In genomic region chr22:20020533-20021195, GRCh38 we compare ENCODE assay signal across 1 cellular context.
TF ChIP-seq lines count a peak whose summit lies in the region.

A gene with protein sequence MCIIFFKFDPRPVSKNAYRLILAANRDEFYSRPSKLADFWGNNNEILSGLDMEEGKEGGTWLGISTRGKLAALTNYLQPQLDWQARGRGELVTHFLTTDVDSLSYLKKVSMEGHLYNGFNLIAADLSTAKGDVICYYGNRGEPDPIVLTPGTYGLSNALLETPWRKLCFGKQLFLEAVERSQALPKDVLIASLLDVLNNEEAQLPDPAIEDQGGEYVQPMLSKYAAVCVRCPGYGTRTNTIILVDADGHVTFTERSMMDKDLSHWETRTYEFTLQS (plus strand): TSS chr22:20021110. CDS start chr22:20036799, 15,689 bp downstream.

TF ChIP-seq in K562, 482 proteins besides CTCF, POLR2A, EP300 and RAD21 (continued from another document and continues in another):
- TF ChIP-seq RREB1 (CRISPR knock-in tag; IDR thresholded peaks at IDR 0.05) (peak; percentile 82), E2F3 (CRISPR knock-in tag; IDR thresholded peaks at IDR 0.05) (peak; percentile 92), ZNF324 (CRISPR knock-in tag; IDR thresholded peaks at IDR 0.05) (no peak), RFX7 (CRISPR knock-in tag; IDR thresholded peaks at IDR 0.05) (no peak; the same call in 1 of the 2 replicates), ZNF232 (CRISPR knock-in tag; IDR thresholded peaks at IDR 0.05) (no peak), ETV6 (IDR thresholded peaks at IDR 0.05; ENCODE audit: borderline replicate concordance in 1 of 2, low read depth in 2 of 2, low read length in 1 of 2) (no peak), ETV6 (CRISPR knock-in tag; IDR thresholded peaks at IDR 0.05; ENCODE audit: borderline replicate concordance) (no peak), YY1 (IDR thresholded peaks at IDR 0.05; ENCODE audit: borderline replicate concordance in 1 of 3, control insufficient read depth in 1 of 3, extremely low read depth in 1 of 3, insufficient read depth in 3 of 3, insufficient read length in 1 of 3, insufficient replicate concordance in 2 of 3, low read depth in 1 of 3, low read length in 2 of 3) (peak in 1 of 3 experiments; percentile 76), RBBP5 (IDR thresholded peaks at IDR 0.05; ENCODE audit: borderline replicate concordance, insufficient read depth, low read length, poor library complexity, severe bottlenecking) (peak; percentile 76), GTF2E2 (tag; IDR thresholded peaks at IDR 0.05) (no peak), MED1 (CRISPR knock-in tag; IDR thresholded peaks at IDR 0.05; ENCODE audit: borderline replicate concordance) (no peak), SNAPC5 (CRISPR knock-in tag; IDR thresholded peaks at IDR 0.05) (no peak), ZBTB49 (CRISPR knock-in tag; IDR thresholded peaks at IDR 0.05; ENCODE audit: borderline replicate concordance) (no peak), HDAC1 (IDR thresholded peaks at IDR 0.05) (no peak), MAFK (IDR thresholded peaks at IDR 0.05; ENCODE audit: low read length) (no peak), SRSF7 (optimal IDR thresholded peaks at IDR 0.05; ENCODE audit: low read depth, low read length) (no peak), ZNF134 (CRISPR knock-in tag; conservative IDR thresholded peaks at IDR 0.05) (no peak), PHB2 (IDR thresholded peaks at IDR 0.05; ENCODE audit: low read depth) (no peak), ADNP (tag; IDR thresholded peaks at IDR 0.05) (no peak), ELK3 (CRISPR knock-in tag; IDR thresholded peaks at IDR 0.05) (no peak), ZNF830 (CRISPR knock-in tag; IDR thresholded peaks at IDR 0.05) (no peak), ZNF143 (CRISPR knock-in tag; IDR thresholded peaks at IDR 0.05) (no peak), ZNF76 (CRISPR knock-in tag; IDR thresholded peaks at IDR 0.05; ENCODE audit: borderline replicate concordance) (0 out of 2 replicates have a peak, but pooled peaks have one; percentile 35), MITF (IDR thresholded peaks at IDR 0.05) (no peak), ZNF133 (CRISPR knock-in tag; IDR thresholded peaks at IDR 0.05) (no peak), CREB5 (CRISPR knock-in tag; IDR thresholded peaks at IDR 0.05) (no peak), ASH1L (IDR thresholded peaks at IDR 0.05; ENCODE audit: borderline replicate concordance, low read depth, partially characterized antibody) (no peak), ZNF584 (CRISPR knock-in tag; IDR thresholded peaks at IDR 0.05; ENCODE audit: low read depth) (no peak), HDAC8 (tag; IDR thresholded peaks at IDR 0.05) (0 out of 2 replicates have a peak, but pooled peaks have one; percentile 82), HMG20A (CRISPR knock-in tag; conservative IDR thresholded peaks at IDR 0.05) (no peak), JUNB (CRISPR knock-in tag; conservative IDR thresholded peaks at IDR 0.05) (no peak), TEAD1 (CRISPR knock-in tag; IDR thresholded peaks at IDR 0.05) (no peak), CBFA2T3 (IDR thresholded peaks at IDR 0.05) (no peak), BMI1 (IDR thresholded peaks at IDR 0.05; ENCODE audit: low read length) (no peak), ZNF197 (CRISPR knock-in tag; IDR thresholded peaks at IDR 0.05; ENCODE audit: low read depth) (no peak), POLR2G (IDR thresholded peaks at IDR 0.05; ENCODE audit: low read depth, low read length) (no peak), ELF1 (tag; IDR thresholded peaks at IDR 0.05) (no peak)
- TF ChIP-seq, protein P1, sequence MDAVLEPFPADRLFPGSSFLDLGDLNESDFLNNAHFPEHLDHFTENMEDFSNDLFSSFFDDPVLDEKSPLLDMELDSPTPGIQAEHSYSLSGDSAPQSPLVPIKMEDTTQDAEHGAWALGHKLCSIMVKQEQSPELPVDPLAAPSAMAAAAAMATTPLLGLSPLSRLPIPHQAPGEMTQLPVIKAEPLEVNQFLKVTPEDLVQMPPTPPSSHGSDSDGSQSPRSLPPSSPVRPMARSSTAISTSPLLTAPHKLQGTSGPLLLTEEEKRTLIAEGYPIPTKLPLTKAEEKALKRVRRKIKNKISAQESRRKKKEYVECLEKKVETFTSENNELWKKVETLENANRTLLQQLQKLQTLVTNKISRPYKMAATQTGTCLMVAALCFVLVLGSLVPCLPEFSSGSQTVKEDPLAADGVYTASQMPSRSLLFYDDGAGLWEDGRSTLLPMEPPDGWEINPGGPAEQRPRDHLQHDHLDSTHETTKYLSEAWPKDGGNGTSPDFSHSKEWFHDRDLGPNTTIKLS (IDR thresholded peaks at IDR 0.05; ENCODE audit: borderline replicate concordance, low read depth): no peak
- TF ChIP-seq, protein P2, sequence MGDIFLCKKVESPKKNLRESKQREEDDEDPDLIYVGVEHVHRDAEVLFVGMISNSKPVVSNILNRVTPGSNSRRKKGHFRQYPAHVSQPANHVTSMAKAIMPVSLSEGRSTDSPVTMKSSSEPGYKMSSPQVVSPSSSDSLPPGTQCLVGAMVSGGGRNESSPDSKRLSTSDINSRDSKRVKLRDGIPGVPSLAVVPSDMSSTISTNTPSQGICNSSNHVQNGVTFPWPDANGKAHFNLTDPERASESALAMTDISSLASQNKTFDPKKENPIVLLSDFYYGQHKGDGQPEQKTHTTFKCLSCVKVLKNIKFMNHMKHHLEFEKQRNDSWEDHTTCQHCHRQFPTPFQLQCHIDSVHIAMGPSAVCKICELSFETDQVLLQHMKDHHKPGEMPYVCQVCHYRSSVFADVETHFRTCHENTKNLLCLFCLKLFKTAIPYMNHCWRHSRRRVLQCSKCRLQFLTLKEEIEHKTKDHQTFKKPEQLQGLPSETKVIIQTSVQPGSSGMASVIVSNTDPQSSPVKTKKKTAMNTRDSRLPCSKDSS (IDR thresholded peaks at IDR 0.05; ENCODE audit: low read depth, partially characterized antibody): no peak
- TF ChIP-seq, protein P3, sequence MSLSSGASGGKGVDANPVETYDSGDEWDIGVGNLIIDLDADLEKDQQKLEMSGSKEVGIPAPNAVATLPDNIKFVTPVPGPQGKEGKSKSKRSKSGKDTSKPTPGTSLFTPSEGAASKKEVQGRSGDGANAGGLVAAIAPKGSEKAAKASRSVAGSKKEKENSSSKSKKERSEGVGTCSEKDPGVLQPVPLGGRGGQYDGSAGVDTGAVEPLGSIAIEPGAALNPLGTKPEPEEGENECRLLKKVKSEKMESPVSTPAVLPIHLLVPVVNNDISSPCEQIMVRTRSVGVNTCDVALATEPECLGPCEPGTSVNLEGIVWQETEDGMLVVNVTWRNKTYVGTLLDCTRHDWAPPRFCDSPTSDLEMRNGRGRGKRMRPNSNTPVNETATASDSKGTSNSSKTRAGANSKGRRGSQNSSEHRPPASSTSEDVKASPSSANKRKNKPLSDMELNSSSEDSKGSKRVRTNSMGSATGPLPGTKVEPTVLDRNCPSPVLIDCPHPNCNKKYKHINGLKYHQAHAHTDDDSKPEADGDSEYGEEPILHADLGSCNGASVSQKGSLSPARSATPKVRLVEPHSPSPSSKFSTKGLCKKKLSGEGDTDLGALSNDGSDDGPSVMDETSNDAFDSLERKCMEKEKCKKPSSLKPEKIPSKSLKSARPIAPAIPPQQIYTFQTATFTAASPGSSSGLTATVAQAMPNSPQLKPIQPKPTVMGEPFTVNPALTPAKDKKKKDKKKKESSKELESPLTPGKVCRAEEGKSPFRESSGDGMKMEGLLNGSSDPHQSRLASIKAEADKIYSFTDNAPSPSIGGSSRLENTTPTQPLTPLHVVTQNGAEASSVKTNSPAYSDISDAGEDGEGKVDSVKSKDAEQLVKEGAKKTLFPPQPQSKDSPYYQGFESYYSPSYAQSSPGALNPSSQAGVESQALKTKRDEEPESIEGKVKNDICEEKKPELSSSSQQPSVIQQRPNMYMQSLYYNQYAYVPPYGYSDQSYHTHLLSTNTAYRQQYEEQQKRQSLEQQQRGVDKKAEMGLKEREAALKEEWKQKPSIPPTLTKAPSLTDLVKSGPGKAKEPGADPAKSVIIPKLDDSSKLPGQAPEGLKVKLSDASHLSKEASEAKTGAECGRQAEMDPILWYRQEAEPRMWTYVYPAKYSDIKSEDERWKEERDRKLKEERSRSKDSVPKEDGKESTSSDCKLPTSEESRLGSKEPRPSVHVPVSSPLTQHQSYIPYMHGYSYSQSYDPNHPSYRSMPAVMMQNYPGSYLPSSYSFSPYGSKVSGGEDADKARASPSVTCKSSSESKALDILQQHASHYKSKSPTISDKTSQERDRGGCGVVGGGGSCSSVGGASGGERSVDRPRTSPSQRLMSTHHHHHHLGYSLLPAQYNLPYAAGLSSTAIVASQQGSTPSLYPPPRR (CRISPR knock-in tag; IDR thresholded peaks at IDR 0.05; ENCODE audit: borderline replicate concordance): no peak
